12 cellular contexts compared by ENCODE assay signal in genomic region chr4:3466691-3467600, GRCh38. TPM values are rescaled to one million over a fixed set of nuclear protein-coding genes. Genes with fewer than 3 reads are reported as not detected.
"Had no signal": no experiment of that assay in that cellular context is flagged by ENCODE, and none has a peak within 500 bp of the region (broad histone marks: within the 10 kb centered on the region; RNA-seq: fewer than 3 reads in every experiment).

No MANE protein-coding gene starts in this region.

- H3K27ac Mint-ChIP-seq: activated naive CD4-positive, alpha-beta T cell treated with anti-CD3 and anti-CD28 coated beads, Interleukin-2, amount 10 ng/mL, durations not matched to agents 7 days and 5 days; activated T-helper 2 cell treated with anti-CD3 and anti-CD28 coated beads, Interferon-gamma antibody, Interleukin-2, Interleukin-4, amounts not matched to agents 10 μg/mL and 5 μg/mL and 100 μg/mL, durations not matched to agents 14 hours and 24 hours and 36 hours; effector memory CD8-positive, alpha-beta T cell; memory B cell; T-helper 17 cell had no signal

- H3K9me3 Mint-ChIP-seq: activated naive CD4-positive, alpha-beta T cell treated with anti-CD3 and anti-CD28 coated beads, Interleukin-2, amount 10 ng/mL, durations not matched to agents 7 days and 5 days; activated T-helper 2 cell treated with anti-CD3 and anti-CD28 coated beads, Interferon-gamma antibody, Interleukin-2, Interleukin-4, amounts not matched to agents 10 μg/mL and 5 μg/mL and 100 μg/mL, durations not matched to agents 14 hours and 24 hours and 36 hours; effector memory CD8-positive, alpha-beta T cell; memory B cell; neural crest cell had no signal

- H3K36me3 Mint-ChIP-seq: activated naive CD4-positive, alpha-beta T cell treated with anti-CD3 and anti-CD28 coated beads, Interleukin-2, amount 10 ng/mL, durations not matched to agents 7 days and 5 days; memory B cell had no signal

- DNase-seq: activated naive CD4-positive, alpha-beta T cell treated with anti-CD3 and anti-CD28 coated beads, Interleukin-2, amount 10 ng/mL, durations not matched to agents 7 days and 5 days; central memory CD4-positive, alpha-beta T cell; effector memory CD8-positive, alpha-beta T cell; stimulated activated CD4-positive, alpha-beta T cell treated with anti-CD3 and anti-CD28 coated beads, Interleukin-2, amount 100 ng/mL, for 24 hours; stimulated activated naive CD4-positive, alpha-beta T cell; substantia nigra; T-helper 17 cell had no signal

- H3K4me1 Mint-ChIP-seq: activated naive CD4-positive, alpha-beta T cell treated with anti-CD3 and anti-CD28 coated beads, Interleukin-2, amount 10 ng/mL, durations not matched to agents 7 days and 5 days had no signal

- ATAC-seq: effector memory CD8-positive, alpha-beta T cell; T-helper 17 cell had no signal

- H3K4me3 Mint-ChIP-seq: activated naive CD4-positive, alpha-beta T cell treated with anti-CD3 and anti-CD28 coated beads, Interleukin-2, amount 10 ng/mL, durations not matched to agents 7 days and 5 days; effector memory CD8-positive, alpha-beta T cell; memory B cell; neural crest cell; T-helper 17 cell had no signal

RNA-seq across cellular contexts. Expression of gene DOK7, which starts 3.8 kb away (rescaled TPM):
- total RNA-seq: activated T-helper 2 cell treated with anti-CD3 and anti-CD28 coated beads, Interferon-gamma antibody, Interleukin-2, Interleukin-4, amounts not matched to agents 10 μg/mL and 5 μg/mL and 100 μg/mL, durations not matched to agents 14 hours and 24 hours and 36 hours; glomerular endothelial cell; neural crest cell; T-helper 17 cell had no signal

RNA-seq across cellular contexts. Expression of gene HGFAC, which starts 25.2 kb away (rescaled TPM):
- total RNA-seq: activated T-helper 2 cell treated with anti-CD3 and anti-CD28 coated beads, Interferon-gamma antibody, Interleukin-2, Interleukin-4, amounts not matched to agents 10 μg/mL and 5 μg/mL and 100 μg/mL, durations not matched to agents 14 hours and 24 hours and 36 hours; epithelial cell of proximal tubule; T-helper 17 cell had no signal
